In the genomic region with DNA sequence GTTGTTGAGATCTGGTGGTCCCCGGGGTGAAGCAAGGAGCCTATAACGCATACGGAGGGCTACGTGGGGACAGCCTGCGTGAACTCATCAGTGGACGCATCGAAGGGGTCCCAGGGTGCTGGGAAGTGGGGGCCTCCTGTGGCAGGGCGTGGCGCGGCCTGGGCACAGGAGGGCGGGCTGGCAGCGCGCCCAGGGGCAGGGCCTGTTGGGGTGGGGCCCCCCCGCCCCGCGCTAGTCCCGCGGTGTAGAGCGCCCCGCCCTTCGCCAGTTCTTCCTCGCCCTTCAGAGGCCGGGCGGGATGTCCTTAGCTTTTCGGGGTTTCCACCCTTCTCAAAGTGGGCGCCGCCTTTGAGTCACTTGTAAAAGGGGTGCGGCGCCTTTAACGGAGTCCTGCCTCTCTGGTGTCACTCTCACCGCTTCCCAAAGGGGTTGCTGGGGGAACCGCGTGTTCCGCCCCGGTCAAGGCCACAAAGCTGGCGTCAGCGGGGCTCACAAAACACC, we compare ENCODE assay signal across 8 cellular contexts. TPM values are rescaled to one million over a fixed set of nuclear protein-coding genes. Genes with fewer than 3 reads are reported as not detected.
A peak's percentile ranks its signal among the peaks of the same experiment; 100 is the strongest.
DNase-seq lines count a peak whose midpoint lies in the region; ATAC-seq, FAIRE-seq and TF ChIP-seq lines count a peak whose summit lies in the region.

No MANE protein-coding gene starts in this region.

- H3K4me3 ChIP-seq in endothelial cell of umbilical vein (replicated peaks in 1 of 3; ENCODE audit: insufficient read depth in 1 of 3, low read depth in 1 of 3, low read length in 3 of 3): peak overlapping the region; percentile 55 to 74 (median 68)
- peak overlapping the region; percentile 48 to 64 for H3K4me3 ChIP-seq in testis

- intact Hi-C loops in endothelial cell of umbilical vein (cut with micrococcal nuclease): no loop called here
- intact Hi-C loops in testis (cut with DNase I; ENCODE audit: low total_unique reads): no loop called here

- H3K4me1 ChIP-seq in endothelial cell of umbilical vein (ENCODE audit: control insufficient read depth, extremely low read depth, insufficient read depth, low read length) (peaks cover 16% of the 10 kb centered on the region), testis (no peaks in the 10 kb centered on the region)

- H3K27me3 ChIP-seq in endothelial cell of umbilical vein (ENCODE audit: control insufficient read depth in 2 of 2, insufficient read depth in 2 of 2, low read length in 2 of 2) (no peaks in the 10 kb centered on the region), testis (no peaks in the 10 kb centered on the region)

- no peaks in the 10 kb centered on the region for H3K9me3 ChIP-seq in endothelial cell of umbilical vein (replicated peaks; ENCODE audit: control insufficient read depth, insufficient read depth, low read length)
- no peaks in the 10 kb centered on the region for H3K9me3 ChIP-seq in testis

- H3K27ac ChIP-seq in endothelial cell of umbilical vein (ENCODE audit: insufficient read depth, low read depth, low read length) (peak overlapping the region; percentile 64), testis (peak overlapping the region; percentile 72 to 83)

- 0% methylated on average over 7 to 16 of the region's 37 CpGs for WGBS in testis, 2 donors

- peak overlapping the region; percentile 84 to 95 (median 92) for H3K27ac Mint-ChIP-seq in naive B cell

- no peak for TF ChIP-seq CTCF in endothelial cell of umbilical vein (IDR thresholded peaks at IDR 0.05; ENCODE audit: extremely low read depth in 1 of 2, insufficient read depth in 1 of 2, low read depth in 1 of 2, low read length in 2 of 2)
- TF ChIP-seq CTCF in testis (IDR thresholded peaks at IDR 0.05): no peak

- peaks cover 0 to 5% (median 0%) of the 10 kb centered on the region in 7 donors for H3K9me3 Mint-ChIP-seq in naive B cell

- CTCF ChIA-PET in endothelial cell of umbilical vein (lab: Charles Lee): interaction anchor here (0.5 to 1.3 kb wide), 3 partner anchors 12 to 543 kb away, joined by 4 read pairs; no protein-coding TSS in a partner anchor

- H3K4me1 Mint-ChIP-seq in naive B cell: peaks cover 26 to 46% (median 36%) of the 10 kb centered on the region in 3 donors

- DNase-seq in NK-92 treated with Interleukin-12 subunit alpha and Interleukin-12 subunit beta, amount 100 ng/mL, for 24 hours (lab: John Stamatoyannopoulos, UW): peak; percentile 76
- DNase-seq in NK-92 (lab: John Stamatoyannopoulos, UW; ENCODE audit: unreplicated experiment) (no peak), NCI-H460 (ENCODE audit: extremely low read depth, low read depth) (peak; percentile 63), endothelial cell of umbilical vein (ENCODE audit: low read depth, low spot score) (peak; percentile 21), naive B cell (peak; percentile 67), testis (peak; percentile 82)
- peak; percentile 81 for DNase-seq in activated CD8-positive, alpha-beta memory T cell treated with anti-CD3 and anti-CD28 coated beads for 24 hours

- H4K20me1 ChIP-seq in endothelial cell of umbilical vein (replicated peaks; ENCODE audit: control insufficient read depth, extremely low read depth, insufficient read depth, low read length): no peaks in the 10 kb centered on the region

- peaks cover 0 to 25% of the 10 kb centered on the region in 2 donors for H3K36me3 Mint-ChIP-seq in naive B cell

- TF ChIP-seq POLR2A in endothelial cell of umbilical vein (IDR thresholded peaks at IDR 0.05; ENCODE audit: low read depth, low read length) (peak; percentile 8), testis (IDR thresholded peaks at IDR 0.05) (no peak)

- FAIRE-seq in endothelial cell of umbilical vein (lab: Jason Lieb, UNC): peak; percentile 87

- POLR2A ChIA-PET in endothelial cell of umbilical vein (lab: Charles Lee): interaction anchor here (1.7 kb wide), 1 partner anchor 12 kb away, joined by 5 read pairs; no protein-coding TSS in a partner anchor

- H3K36me3 ChIP-seq in endothelial cell of umbilical vein (ENCODE audit: control insufficient read depth in 2 of 2, extremely low read depth in 1 of 2, insufficient read depth in 2 of 2, low read length in 2 of 2) (no peaks in the 10 kb centered on the region), testis (ENCODE audit: low read depth, missing control alignments) (no peaks in the 10 kb centered on the region)

- no TSS peak for BruUV-seq in endothelial cell of umbilical vein (replicated peaks; lab: Mats Ljungman, UMichigan)

- peak overlapping the region; percentile 45 for H2AFZ ChIP-seq in endothelial cell of umbilical vein (ENCODE audit: low read depth, low read length)

- dilution Hi-C loops in endothelial cell of umbilical vein (cut with MboI; ENCODE audit: extremely low pct_ligation_motif_present, low sequenced_read_pairs): no loop called here

- H3K9ac ChIP-seq in endothelial cell of umbilical vein (replicated peaks; ENCODE audit: extremely low read depth, insufficient read depth, low read length): peak overlapping the region; percentile 64

- H3K4me2 ChIP-seq in endothelial cell of umbilical vein (ENCODE audit: insufficient read depth, low read length): peak overlapping the region; percentile 79

- no peaks in the 10 kb centered on the region for H3K9me1 ChIP-seq in endothelial cell of umbilical vein (replicated peaks; ENCODE audit: control insufficient read depth, extremely low read depth, insufficient read depth, low read length)

- no peaks in the 10 kb centered on the region for H3K27me3 Mint-ChIP-seq in naive B cell

- H3K79me2 ChIP-seq in endothelial cell of umbilical vein (ENCODE audit: control insufficient read depth, insufficient read depth, low read length): peaks cover 25% of the 10 kb centered on the region

- ATAC-seq in HG03064 (IDR thresholded peaks at IDR 0.05; ENCODE audit: low read depth, unreplicated experiment) (peak; percentile 52), naive B cell (ENCODE audit: low read depth in 2 of 2) (peak; percentile 75 to 76)

- H3K4me3 Mint-ChIP-seq in naive B cell: peak overlapping the region; percentile 83 to 94 (median 88)

RNA-seq across cellular contexts. Expression of a gene that starts 0.6 kb away (rescaled TPM):
- 238 and 249 TPM in 2 replicates for total RNA-seq in NCI-H460 (2014; rRNA removed; shearing (Covaris generic))
- 25.4 and 52.5 TPM in 2 replicates for polyA plus RNA-seq in NCI-H460 (2014; cell fraction: nucleus; rRNA removed)
- total RNA-seq in endothelial cell of umbilical vein: 153 and 170 TPM in 2 replicates
- 277 and 304 TPM in 2 replicates for polyA plus RNA-seq in endothelial cell of umbilical vein
- polyA plus RNA-seq in endothelial cell of umbilical vein (2011; cell fraction: cytosol; rRNA removed): 223 and 301 TPM in 2 replicates
- polyA plus RNA-seq in endothelial cell of umbilical vein (2011; cell fraction: nucleus; rRNA removed): 64.7 and 70.3 TPM in 2 replicates
- 151 and 201 TPM in 2 replicates for polyA plus RNA-seq in endothelial cell of umbilical vein (2012)
- polyA minus RNA-seq in endothelial cell of umbilical vein: 150 and 171 TPM in 2 replicates
- 278 TPM for polyA minus RNA-seq in endothelial cell of umbilical vein (2011; cell fraction: cytosol; rRNA and poly(A)+ RNA removed)
- polyA minus RNA-seq in endothelial cell of umbilical vein (2011; cell fraction: nucleus; rRNA and poly(A)+ RNA removed): 15.2 and 30.8 TPM in 2 replicates
- polyA plus RNA-seq in naive B cell (ENCODE audit: low read depth in 6 of 6): 100 to 1,000 TPM; 110 to 208 (median 153) TPM
- total RNA-seq in testis: 10 to 100 TPM; 19.0 to 21.4 TPM
- 61.6 TPM for polyA plus RNA-seq in testis (ENCODE audit: insufficient read depth, low read depth, low replicate concordance)

RNA-seq across cellular contexts. Expression of a gene that starts 9.8 kb away (rescaled TPM):
- total RNA-seq in NCI-H460 (2014; rRNA removed; shearing (Covaris generic)): 0.89 and 2.4 TPM in 2 replicates
- 7.1 and 7.7 TPM in 2 replicates for polyA plus RNA-seq in NCI-H460 (2014; cell fraction: nucleus; rRNA removed)
- 0.48 and 0.77 TPM in 2 replicates for total RNA-seq in endothelial cell of umbilical vein
- 0.88 and 0.94 TPM in 2 replicates for polyA plus RNA-seq in endothelial cell of umbilical vein
- polyA plus RNA-seq in endothelial cell of umbilical vein (2011; cell fraction: cytosol; rRNA removed): 0.30 and 0.45 TPM in 2 replicates
- polyA plus RNA-seq in endothelial cell of umbilical vein (2011; cell fraction: nucleus; rRNA removed): 0.74 and 1.1 TPM in 2 replicates
- polyA plus RNA-seq in endothelial cell of umbilical vein (2012): 0.27 and 0.42 TPM in 2 replicates
- 0.23 and 0.49 TPM in 2 replicates for polyA minus RNA-seq in endothelial cell of umbilical vein
- 2.0 TPM for polyA minus RNA-seq in endothelial cell of umbilical vein (2011; cell fraction: cytosol; rRNA and poly(A)+ RNA removed)
- polyA minus RNA-seq in endothelial cell of umbilical vein (2011; cell fraction: nucleus; rRNA and poly(A)+ RNA removed): 0.14 and 1.3 TPM in 2 replicates
- under 1 TPM in 5 of 6 donors, not detected in 1; 0.18 to 0.96 (median 0.35) TPM for polyA plus RNA-seq in naive B cell (ENCODE audit: low read depth in 6 of 6)
- total RNA-seq in testis: 1 to 10 TPM; 1.1 to 3.1 TPM
- polyA plus RNA-seq in testis (ENCODE audit: insufficient read depth, low read depth, low replicate concordance): 0.90 TPM

RNA-seq across cellular contexts. Expression of a gene that starts 13.8 kb away (rescaled TPM):
- 11.0 and 13.3 TPM in 2 replicates for total RNA-seq in NCI-H460 (2014; rRNA removed; shearing (Covaris generic))
- 57.4 and 58.0 TPM in 2 replicates for polyA plus RNA-seq in NCI-H460 (2014; cell fraction: nucleus; rRNA removed)
- 9.6 and 15.0 TPM in 2 replicates for total RNA-seq in endothelial cell of umbilical vein
- polyA plus RNA-seq in endothelial cell of umbilical vein: 6.8 and 8.6 TPM in 2 replicates
- 3.0 and 4.3 TPM in 2 replicates for polyA plus RNA-seq in endothelial cell of umbilical vein (2011; cell fraction: cytosol; rRNA removed)
- 12.7 and 13.1 TPM in 2 replicates for polyA plus RNA-seq in endothelial cell of umbilical vein (2011; cell fraction: nucleus; rRNA removed)
- polyA plus RNA-seq in endothelial cell of umbilical vein (2012): 5.8 and 10.6 TPM in 2 replicates
- 5.2 and 5.9 TPM in 2 replicates for polyA minus RNA-seq in endothelial cell of umbilical vein
- polyA minus RNA-seq in endothelial cell of umbilical vein (2011; cell fraction: cytosol; rRNA and poly(A)+ RNA removed): 15.7 TPM
- 2.6 and 6.5 TPM in 2 replicates for polyA minus RNA-seq in endothelial cell of umbilical vein (2011; cell fraction: nucleus; rRNA and poly(A)+ RNA removed)
- polyA plus RNA-seq in naive B cell (ENCODE audit: low read depth in 6 of 6): 1 to 10 TPM in 5 of 6 donors, not detected in 1; 3.6 to 8.6 (median 5.4) TPM
- 1 to 10 TPM; 6.1 to 9.9 TPM for total RNA-seq in testis
- 2.7 TPM for polyA plus RNA-seq in testis (ENCODE audit: insufficient read depth, low read depth, low replicate concordance)

RNA-seq across cellular contexts. Expression of a gene that starts 27.7 kb away (rescaled TPM):
- total RNA-seq in NCI-H460 (2014; rRNA removed; shearing (Covaris generic)): 0.89 and 0.92 TPM in 2 replicates
- 2.4 and 5.0 TPM in 2 replicates for polyA plus RNA-seq in NCI-H460 (2014; cell fraction: nucleus; rRNA removed)
- total RNA-seq in endothelial cell of umbilical vein (0.46 and 0.77 TPM in 2 replicates), testis (1 to 10 TPM; 1.7 to 3.4 TPM)
- polyA plus RNA-seq in endothelial cell of umbilical vein (0.11 and 0.21 TPM in 2 replicates), naive B cell (ENCODE audit: low read depth in 6 of 6) (1 to 10 TPM in 1 of 6 donors, under 1 TPM in 4, not detected in 1; 0.15 to 1.3 (median 0.47) TPM), testis (ENCODE audit: insufficient read depth, low read depth, low replicate concordance) (2.5 TPM)
- polyA plus RNA-seq in endothelial cell of umbilical vein (2011; cell fraction: cytosol; rRNA removed): 0.14 and 0.17 TPM in 2 replicates
- polyA plus RNA-seq in endothelial cell of umbilical vein (2011; cell fraction: nucleus; rRNA removed): 0.15 and 0.16 TPM in 2 replicates
- polyA plus RNA-seq in endothelial cell of umbilical vein (2012): 0.11 and 0.15 TPM in 2 replicates
- polyA minus RNA-seq in endothelial cell of umbilical vein: 0.32 TPM in 1 of 2 replicates, not detected in the other
- 0.72 TPM for polyA minus RNA-seq in endothelial cell of umbilical vein (2011; cell fraction: cytosol; rRNA and poly(A)+ RNA removed)
- polyA minus RNA-seq in endothelial cell of umbilical vein (2011; cell fraction: nucleus; rRNA and poly(A)+ RNA removed): 0.19 TPM in 1 of 2 replicates, not detected in the other

RNA-seq across cellular contexts. Expression of a gene that starts 48.8 kb away (rescaled TPM):
- 30.6 and 31.7 TPM in 2 replicates for total RNA-seq in NCI-H460 (2014; rRNA removed; shearing (Covaris generic))
- 26.0 and 28.3 TPM in 2 replicates for polyA plus RNA-seq in NCI-H460 (2014; cell fraction: nucleus; rRNA removed)
- total RNA-seq in endothelial cell of umbilical vein: 21.3 and 22.6 TPM in 2 replicates
- 17.5 and 22.1 TPM in 2 replicates for polyA plus RNA-seq in endothelial cell of umbilical vein
- 29.7 and 30.0 TPM in 2 replicates for polyA plus RNA-seq in endothelial cell of umbilical vein (2011; cell fraction: cytosol; rRNA removed)
- polyA plus RNA-seq in endothelial cell of umbilical vein (2011; cell fraction: nucleus; rRNA removed): 18.9 and 21.7 TPM in 2 replicates
- 20.9 and 23.1 TPM in 2 replicates for polyA plus RNA-seq in endothelial cell of umbilical vein (2012)
- 13.1 and 14.9 TPM in 2 replicates for polyA minus RNA-seq in endothelial cell of umbilical vein
- polyA minus RNA-seq in endothelial cell of umbilical vein (2011; cell fraction: cytosol; rRNA and poly(A)+ RNA removed): 19.3 TPM
- 4.9 and 6.3 TPM in 2 replicates for polyA minus RNA-seq in endothelial cell of umbilical vein (2011; cell fraction: nucleus; rRNA and poly(A)+ RNA removed)
- polyA plus RNA-seq in naive B cell (ENCODE audit: low read depth in 6 of 6): 10 to 100 TPM; 17.9 to 33.9 (median 22.0) TPM
- 10 to 100 TPM; 19.6 to 24.8 TPM for total RNA-seq in testis
- 17.9 TPM for polyA plus RNA-seq in testis (ENCODE audit: insufficient read depth, low read depth, low replicate concordance)
